9 cellular contexts compared by ENCODE assay signal in the genomic region with DNA sequence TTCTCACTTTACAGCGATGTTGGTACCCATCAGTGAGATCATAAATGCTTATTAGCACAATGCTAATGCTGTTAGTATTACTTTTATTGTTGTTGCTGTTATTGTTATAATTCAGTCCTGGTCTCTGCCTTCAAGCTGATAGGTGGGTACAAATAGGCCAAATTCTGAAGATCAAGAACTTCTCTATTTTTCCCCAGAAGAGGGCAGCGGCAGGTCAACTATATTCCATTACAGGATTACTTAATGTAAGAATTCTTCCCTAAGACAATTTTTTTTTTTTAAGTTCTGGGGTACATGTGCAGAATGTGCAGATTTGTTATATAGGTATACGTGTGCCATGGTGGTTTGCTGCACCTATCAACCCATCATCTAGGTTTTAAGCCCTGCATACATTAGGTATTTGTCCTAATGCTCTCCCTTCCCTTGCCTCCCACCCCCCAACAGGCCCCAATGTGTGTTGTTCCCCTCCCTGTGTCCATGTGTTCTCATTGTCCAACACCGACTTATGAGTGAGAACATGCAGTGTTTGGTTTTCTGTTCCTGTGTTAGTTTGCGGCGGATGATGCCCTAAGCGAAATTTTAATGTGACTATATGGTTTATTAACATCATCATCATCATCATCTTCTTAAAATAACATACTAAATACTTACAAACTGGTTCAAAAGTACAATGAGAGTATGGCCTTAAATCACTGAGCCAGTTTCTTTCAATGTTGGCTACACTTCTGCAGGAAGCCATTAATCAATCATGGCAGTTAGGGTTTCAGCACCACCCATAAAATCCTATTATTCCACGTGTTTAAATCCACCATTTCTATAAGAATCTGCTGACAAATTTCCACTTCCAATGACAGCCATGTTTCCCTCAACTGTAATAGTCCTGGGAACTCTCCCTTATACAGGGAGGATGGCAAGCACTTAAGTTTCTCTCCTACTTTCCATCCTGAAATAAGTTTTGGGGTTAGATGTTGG. TPM values are rescaled to one million over a fixed set of nuclear protein-coding genes. Genes with fewer than 3 reads are reported as not detected.
DNase-seq lines count a peak whose midpoint lies in the region; ATAC-seq and TF ChIP-seq lines count a peak whose summit lies in the region.
"Had no signal": no experiment of that assay in that cellular context is flagged by ENCODE, and none has a peak within 500 bp of the region (broad histone marks: within the 10 kb centered on the region; RNA-seq: fewer than 3 reads in every experiment).

No MANE protein-coding gene starts in this region.

- H2AFZ ChIP-seq in mesenchymal stem cell (ENCODE audit: low read depth, low read length), result no peak overlapping the region

- no peaks in the 10 kb centered on the region for H3K4me1 ChIP-seq in mesenchymal stem cell (ENCODE audit: control insufficient read depth, insufficient read depth, low read depth, low read length)

- TF ChIP-seq CTCF in natural killer cell (IDR thresholded peaks at IDR 0.05) (peak; percentile 13), astrocyte of the cerebellum (IDR thresholded peaks at IDR 0.05; ENCODE audit: low read depth, low read length, missing control alignments) (peak; percentile 42)

- no peak overlapping the region for H3K23ac ChIP-seq in mesenchymal stem cell (ENCODE audit: low read length in 2 of 2)

- H2BK120ac ChIP-seq in mesenchymal stem cell (ENCODE audit: low read depth, low read length), result no peak overlapping the region

- ATAC-seq in natural killer cell, result no peak
- ATAC-seq in natural killer cell treated with Interleukin-12 subunit alpha and Interleukin-12 subunit beta and Interleukin-15 and Interleukin-18, amount 100 ng/mL, for 72 hours, result no peak
- no peak for ATAC-seq in HG02938 (IDR thresholded peaks at IDR 0.05; ENCODE audit: unreplicated experiment)
- ATAC-seq in HG02678 (IDR thresholded peaks at IDR 0.05; ENCODE audit: unreplicated experiment), result no peak
- ATAC-seq in GM21723 (IDR thresholded peaks at IDR 0.05; ENCODE audit: unreplicated experiment), result no peak

- H3K4ac ChIP-seq in mesenchymal stem cell (ENCODE audit: low read depth in 1 of 2, low read length in 2 of 2), result no peak overlapping the region

- no peak overlapping the region for H2AK5ac ChIP-seq in mesenchymal stem cell (ENCODE audit: low read length, severe bottlenecking)

- H3K4me2 ChIP-seq in mesenchymal stem cell (ENCODE audit: low read length, poor library complexity, severe bottlenecking), result no peak overlapping the region

- in situ Hi-C loops in astrocyte of the cerebellum (cut with HindIII; ENCODE audit: low sequenced_read_pairs), result no loop called here

- WGBS in mesenchymal stem cell, result 76% methylated on average over 3 of the region's 8 CpGs

- no peak overlapping the region for H2BK15ac ChIP-seq in mesenchymal stem cell (ENCODE audit: low read depth, poor library complexity, severe bottlenecking)

- no peak overlapping the region for H3K4me3 Mint-ChIP-seq in natural killer cell
- no peak overlapping the region for H3K4me3 Mint-ChIP-seq in natural killer cell treated with Interleukin-12 subunit alpha and Interleukin-12 subunit beta and Interleukin-15 and Interleukin-18, amount 100 ng/mL, for 72 hours
- H3K4me3 Mint-ChIP-seq: activated naive CD8-positive, alpha-beta T cell treated with anti-CD3 and anti-CD28 coated beads, Interleukin-2, amount 10 ng/mL, durations not matched to agents 7 days and 5 days had no signal

- no peak overlapping the region for H3K4me3 ChIP-seq in astrocyte of the cerebellum (ENCODE audit: low read depth, low read length)
- H3K4me3 ChIP-seq in mesenchymal stem cell (ENCODE audit: insufficient read depth in 1 of 2, low read depth in 1 of 2, low read length in 2 of 2), result no peak overlapping the region

- peaks cover 0 to under 1% of the 10 kb centered on the region in 2 donors for H3K4me1 Mint-ChIP-seq in natural killer cell
- H3K4me1 Mint-ChIP-seq in natural killer cell treated with Interleukin-12 subunit alpha and Interleukin-12 subunit beta and Interleukin-15 and Interleukin-18, amount 100 ng/mL, for 72 hours (ENCODE audit: low read depth in 2 of 2), result peaks cover under 1 to 3% of the 10 kb centered on the region in 2 donors
- H3K4me1 Mint-ChIP-seq: activated naive CD8-positive, alpha-beta T cell treated with anti-CD3 and anti-CD28 coated beads, Interleukin-2, amount 10 ng/mL, durations not matched to agents 7 days and 5 days had no signal

- H3K18ac ChIP-seq in mesenchymal stem cell (ENCODE audit: low read depth in 1 of 2, low read length in 2 of 2), result no peak overlapping the region

- H3K36me3 Mint-ChIP-seq in natural killer cell, result no peaks in the 10 kb centered on the region
- no peaks in the 10 kb centered on the region for H3K36me3 Mint-ChIP-seq in natural killer cell treated with Interleukin-12 subunit alpha and Interleukin-12 subunit beta and Interleukin-15 and Interleukin-18, amount 100 ng/mL, for 72 hours

- no peak overlapping the region for H2BK12ac ChIP-seq in mesenchymal stem cell (ENCODE audit: low read length in 2 of 2)

- H3K27ac ChIP-seq in mesenchymal stem cell (ENCODE audit: low read length, poor library complexity, severe bottlenecking), result no peak overlapping the region

- no peak overlapping the region for H2BK5ac ChIP-seq in mesenchymal stem cell (ENCODE audit: low read depth, low read length, poor library complexity, severe bottlenecking)

- no peaks in the 10 kb centered on the region for H3K27me3 Mint-ChIP-seq in natural killer cell (ENCODE audit: low read depth in 2 of 2)
- H3K27me3 Mint-ChIP-seq in natural killer cell treated with Interleukin-12 subunit alpha and Interleukin-12 subunit beta and Interleukin-15 and Interleukin-18, amount 100 ng/mL, for 72 hours, result peaks cover 0 to under 1% of the 10 kb centered on the region in 2 donors
- H3K27me3 Mint-ChIP-seq: activated naive CD8-positive, alpha-beta T cell treated with anti-CD3 and anti-CD28 coated beads, Interleukin-2, amount 10 ng/mL, durations not matched to agents 7 days and 5 days had no signal

- no peak overlapping the region for H4K91ac ChIP-seq in mesenchymal stem cell (ENCODE audit: low read length)

- no peak overlapping the region for H3K27ac Mint-ChIP-seq in natural killer cell
- no peak overlapping the region for H3K27ac Mint-ChIP-seq in natural killer cell treated with Interleukin-12 subunit alpha and Interleukin-12 subunit beta and Interleukin-15 and Interleukin-18, amount 100 ng/mL, for 72 hours
- H3K27ac Mint-ChIP-seq: activated naive CD8-positive, alpha-beta T cell treated with anti-CD3 and anti-CD28 coated beads, Interleukin-2, amount 10 ng/mL, durations not matched to agents 7 days and 5 days had no signal

- DNase-seq in natural killer cell (no peak), NCI-H146 (lab: John Stamatoyannopoulos, UW) (peak; percentile 36), astrocyte of the cerebellum (ENCODE audit: low read depth) (no peak), mesenchymal stem cell (peak; percentile 62)
- DNase-seq in natural killer cell treated with Interleukin-12 subunit alpha and Interleukin-12 subunit beta and Interleukin-15 and Interleukin-18, amount 100 ng/mL, for 72 hours (ENCODE audit: low spot score), result no peak
- DNase-seq: activated naive CD8-positive, alpha-beta T cell treated with anti-CD3 and anti-CD28 coated beads, Interleukin-2, amount 10 ng/mL, durations not matched to agents 7 days and 5 days had no signal

- H3K14ac ChIP-seq in mesenchymal stem cell (ENCODE audit: low read length in 2 of 2), result no peak overlapping the region

- H3K9ac ChIP-seq in mesenchymal stem cell (ENCODE audit: low read length), result no peak overlapping the region

- H3K9me3 ChIP-seq in mesenchymal stem cell (ENCODE audit: control insufficient read depth, low read length), result no peaks in the 10 kb centered on the region

- H3K27me3 ChIP-seq in mesenchymal stem cell (ENCODE audit: control insufficient read depth in 1 of 2, insufficient read depth in 1 of 2, low read length in 2 of 2), result no peaks in the 10 kb centered on the region

- peaks cover 0 to 59% of the 10 kb centered on the region in 2 experiments for H3K36me3 ChIP-seq in mesenchymal stem cell (ENCODE audit: control insufficient read depth in 1 of 2, insufficient read depth in 2 of 2, low read depth in 1 of 2, low read length in 2 of 2)

- H3K79me1 ChIP-seq in mesenchymal stem cell (replicated peaks; ENCODE audit: low read length, poor library complexity, severe bottlenecking), result peaks cover 2% of the 10 kb centered on the region

- intact Hi-C loops in natural killer cell (cut with micrococcal nuclease), result loop anchor here (5.0 kb wide), 1 partner anchor 81 kb away; no protein-coding TSS in a partner anchor

- H3K9me3 Mint-ChIP-seq in natural killer cell, result no peaks in the 10 kb centered on the region
- H3K9me3 Mint-ChIP-seq in natural killer cell treated with Interleukin-12 subunit alpha and Interleukin-12 subunit beta and Interleukin-15 and Interleukin-18, amount 100 ng/mL, for 72 hours, result no peaks in the 10 kb centered on the region
- H3K9me3 Mint-ChIP-seq: activated naive CD8-positive, alpha-beta T cell treated with anti-CD3 and anti-CD28 coated beads, Interleukin-2, amount 10 ng/mL, durations not matched to agents 7 days and 5 days had no signal

- H4K8ac ChIP-seq in mesenchymal stem cell (ENCODE audit: low read length), result no peak overlapping the region

RNA-seq across cellular contexts. Expression of a gene that starts 19.2 kb away (rescaled TPM):
- total RNA-seq in natural killer cell, result 1 to 10 TPM; 5.0 to 6.3 (median 5.3) TPM
- 1 to 10 TPM; 6.3 to 8.0 TPM for total RNA-seq in natural killer cell treated with Interleukin-12 subunit alpha and Interleukin-12 subunit beta and Interleukin-15 and Interleukin-18, amount 100 ng/mL, for 72 hours
- polyA plus RNA-seq in mesenchymal stem cell (2013, experiment 1 of 2), result 6.8 TPM
- polyA plus RNA-seq in mesenchymal stem cell (2013, experiment 2 of 2), result 7.1 TPM

RNA-seq across cellular contexts. Expression of a gene that starts 39.3 kb away (rescaled TPM):
- not detected for total RNA-seq in natural killer cell
- total RNA-seq in natural killer cell treated with Interleukin-12 subunit alpha and Interleukin-12 subunit beta and Interleukin-15 and Interleukin-18, amount 100 ng/mL, for 72 hours, result under 1 TPM; 0.14 to 0.31 TPM
- polyA plus RNA-seq in mesenchymal stem cell (2013, experiment 1 of 2), result 0.18 TPM
- 0.25 TPM for polyA plus RNA-seq in mesenchymal stem cell (2013, experiment 2 of 2)
- total RNA-seq: activated naive CD8-positive, alpha-beta T cell treated with anti-CD3 and anti-CD28 coated beads, Interleukin-2, amount 10 ng/mL, durations not matched to agents 7 days and 5 days had no signal

Comparison
In these comparisons a context has a peak if more than half of its experiments do, and no peak if none do; other contexts are left out.
1. DNase-seq: peak in NCI-H146 (single experiment) and mesenchymal stem cell (single experiment); none in natural killer cell (single experiment), natural killer cell treated with Interleukin-12 subunit alpha and Interleukin-12 subunit beta and Interleukin-15 and Interleukin-18, amount 100 ng/mL, for 72 hours (single experiment) and astrocyte of the cerebellum (single experiment).